In genomic region chr7:132373041-132373440, GRCh38 we compare ENCODE assay signal across 31 cellular contexts.
"Had no signal": no experiment of that assay in that cellular context is flagged by ENCODE, and none has a peak within 500 bp of the region (broad histone marks: within the 10 kb centered on the region; RNA-seq: fewer than 3 reads in every experiment).

No MANE protein-coding gene starts in this region.

- DNase-seq: naive thymus-derived CD8-positive, alpha-beta T cell; nephron progenitor cell; nucleus accumbens; pancreas; retina; right cardiac atrium; right lobe of liver; sigmoid colon; stimulated activated CD4-positive, alpha-beta T cell treated with anti-CD3 and anti-CD28 coated beads, Interleukin-12 subunit alpha, Interleukin-12 subunit beta, amount 100 ng/mL, for 4 hours; stimulated activated CD4-positive, alpha-beta T cell treated with anti-CD3 and anti-CD28 coated beads, Interleukin-1b, Interleukin-23, amount 100 ng/mL, for 48 hours; stimulated activated CD4-positive, alpha-beta T cell treated with anti-CD3 and anti-CD28 coated beads, Interleukin-4, amount 100 ng/mL, for 1 hour; stimulated activated CD4-positive, alpha-beta T cell treated with anti-CD3 and anti-CD28 coated beads, Interleukin-4, amount 100 ng/mL, for 4 hours; stimulated activated CD8-positive, alpha-beta memory T cell treated with anti-CD3 and anti-CD28 coated beads, Interleukin-4, amount 100 ng/mL, for 48 hours; stimulated activated naive CD4-positive, alpha-beta T cell; stimulated activated naive CD8-positive, alpha-beta T cell treated with anti-CD3 and anti-CD28 coated beads, Interleukin-15, amount 100 ng/mL, for 72 hours; stimulated activated naive CD8-positive, alpha-beta T cell treated with anti-CD3 and anti-CD28 coated beads, Interleukin-15, Interleukin-2, amounts not matched to agents 100 U/mL and 50 U/mL, for 24 hours; substantia nigra; testis; tibial artery; transverse colon; upper lobe of right lung; uterus had no signal

- H3K36me3 Mint-ChIP-seq: naive thymus-derived CD8-positive, alpha-beta T cell; natural killer cell treated with Interleukin-12 subunit alpha and Interleukin-12 subunit beta and Interleukin-15 and Interleukin-18, amount 100 ng/mL, for 72 hours; stimulated activated memory B cell treated with anti-CD40 and anti-IgM and Interleukin-4, amounts not matched to agents 10 μg/mL and 1 μg/mL and 100 μg/mL, for 72 hours; type B pancreatic cell had no signal

- H3K9me3 Mint-ChIP-seq: naive thymus-derived CD8-positive, alpha-beta T cell; natural killer cell treated with Interleukin-12 subunit alpha and Interleukin-12 subunit beta and Interleukin-15 and Interleukin-18, amount 100 ng/mL, for 72 hours; nephron progenitor cell; neural crest cell; stimulated activated memory B cell treated with anti-CD40 and anti-IgM and Interleukin-4, amounts not matched to agents 10 μg/mL and 1 μg/mL and 100 μg/mL, for 72 hours; stimulated activated naive CD8-positive, alpha-beta T cell treated with anti-CD3 and anti-CD28 coated beads, Interleukin-15, amount 100 ng/mL, for 72 hours; type B pancreatic cell had no signal

- H3K4me3 Mint-ChIP-seq: naive thymus-derived CD8-positive, alpha-beta T cell; natural killer cell treated with Interleukin-12 subunit alpha and Interleukin-12 subunit beta and Interleukin-15 and Interleukin-18, amount 100 ng/mL, for 72 hours; nephron progenitor cell; neural crest cell; stimulated activated memory B cell treated with anti-CD40 and anti-IgM and Interleukin-4, amounts not matched to agents 10 μg/mL and 1 μg/mL and 100 μg/mL, for 72 hours; stimulated activated naive CD8-positive, alpha-beta T cell treated with anti-CD3 and anti-CD28 coated beads, Interleukin-15, amount 100 ng/mL, for 72 hours; type B pancreatic cell had no signal

- H3K4me3 ChIP-seq: pancreas, prostate gland, right lobe of liver, sigmoid colon, smooth muscle cell, spleen, suprapubic skin, testis, tibial artery, transverse colon, upper lobe of right lung, uterus had no signal

- H3K27me3 ChIP-seq: neutrophil, pancreas, right lobe of liver, sigmoid colon, suprapubic skin, testis, tibial artery, transverse colon, upper lobe of right lung, uterus had no signal

- H3K4me1 ChIP-seq: pancreas, prostate gland had no signal

- ATAC-seq: naive thymus-derived CD8-positive, alpha-beta T cell; natural killer cell treated with Interleukin-12 subunit alpha and Interleukin-12 subunit beta and Interleukin-15 and Interleukin-18, amount 100 ng/mL, for 72 hours; pancreas; right cardiac atrium; right lobe of liver; stimulated activated memory B cell treated with anti-CD40 and anti-IgM and Interleukin-4, amounts not matched to agents 10 μg/mL and 1 μg/mL and 100 μg/mL, for 72 hours; stimulated activated naive CD8-positive, alpha-beta T cell treated with anti-CD3 and anti-CD28 coated beads, Interleukin-15, amount 100 ng/mL, for 72 hours; upper lobe of right lung had no signal

- H3K4me1 Mint-ChIP-seq: stimulated activated memory B cell treated with anti-CD40 and anti-IgM and Interleukin-4, amounts not matched to agents 10 μg/mL and 1 μg/mL and 100 μg/mL, for 72 hours had no signal

- H3K27ac ChIP-seq: neutrophil, pancreas, prostate gland, right lobe of liver, sigmoid colon, spleen, suprapubic skin, testis, tibial artery, transverse colon, upper lobe of right lung, uterus had no signal

- H3K9me3 ChIP-seq: neutrophil, pancreas, prostate gland, right lobe of liver, sigmoid colon, spleen, suprapubic skin, testis, tibial artery, transverse colon, upper lobe of right lung, uterus had no signal

- H3K36me3 ChIP-seq: neutrophil, pancreas, prostate gland, right lobe of liver, sigmoid colon, spleen, suprapubic skin, tibial artery, transverse colon, upper lobe of right lung, uterus had no signal

- H3K27ac Mint-ChIP-seq: natural killer cell treated with Interleukin-12 subunit alpha and Interleukin-12 subunit beta and Interleukin-15 and Interleukin-18, amount 100 ng/mL, for 72 hours; nephron progenitor cell; stimulated activated memory B cell treated with anti-CD40 and anti-IgM and Interleukin-4, amounts not matched to agents 10 μg/mL and 1 μg/mL and 100 μg/mL, for 72 hours; stimulated activated naive CD8-positive, alpha-beta T cell treated with anti-CD3 and anti-CD28 coated beads, Interleukin-15, amount 100 ng/mL, for 72 hours; type B pancreatic cell had no signal

- FAIRE-seq: pancreas had no signal
